In genomic region chr16:84186685-84187437, GRCh38 we compare ENCODE assay signal across 8 cellular contexts. TPM values are rescaled to one million over a fixed set of nuclear protein-coding genes. Genes with fewer than 3 reads are reported as not detected.
DNase-seq lines count a peak whose midpoint lies in the region; ATAC-seq and TF ChIP-seq lines count a peak whose summit lies in the region.

Gene TAF1C (minus strand): TSS chr16:84187057. CDS start chr16:84184988, 2,069 bp downstream.

- peak within 1 kb of the TSS; percentile 88 to 96 (median 91) for H3K27ac Mint-ChIP-seq in CD14-positive monocyte

- 2% methylated on average over 55 of the region's 55 CpGs for WGBS in liver

- DNase-seq in CD14-positive monocyte (ENCODE audit: low spot score) (peak; percentile 92), NCI-H774 (lab: John Stamatoyannopoulos, UW) (peak; percentile 77), dermis microvascular lymphatic vessel endothelial cell (ENCODE audit: low read depth in 2 of 2) (peak; percentile 89 to 94)
- DNase-seq in activated CD4-positive, alpha-beta T cell treated with anti-CD3 and anti-CD28 coated beads, Interleukin-2, amount 50 U/mL, for 4 hours, result peak; percentile 85 to 87
- DNase-seq in stimulated activated CD4-positive, alpha-beta T cell treated with anti-CD3 and anti-CD28 coated beads, Interleukin-4, amount 100 ng/mL, for 24 hours, result peak; percentile 92

- H3K27me3 Mint-ChIP-seq in CD14-positive monocyte (ENCODE audit: low read depth in 3 of 3), result peaks cover 0 to 1% (median 0%) of the 10 kb centered on the region in 3 donors

- H3K27me3 ChIP-seq in liver (ENCODE audit: control insufficient read depth in 4 of 4, insufficient read depth in 4 of 4, low read length in 3 of 4), result no peaks in the 10 kb centered on the region

- H3K9me3 ChIP-seq in liver (ENCODE audit: control insufficient read depth in 4 of 4, low read length in 3 of 4), result no peaks in the 10 kb centered on the region

- TF ChIP-seq RAD21 in liver (IDR thresholded peaks at IDR 0.05), result peak; percentile 88 to 92

- peaks cover 13% of the 10 kb centered on the region for H3K4me1 Mint-ChIP-seq in CD14-positive monocyte

- intact Hi-C loops in CD14-positive monocyte (cut with micrococcal nuclease), result loop anchor here (2.0 to 5.0 kb wide), 4 partner anchors 100 to 220 kb away; partner anchors contain the start of gene NECAB2 (in 2 of the 2)

- TF ChIP-seq CTCF in CD14-positive monocyte (IDR thresholded peaks at IDR 0.05), result peak; percentile 94
- peak; percentile 97 for TF ChIP-seq CTCF in liver (IDR thresholded peaks at IDR 0.05; ENCODE audit: low read depth, low read length, missing input control)

- H3K27ac ChIP-seq in liver (ENCODE audit: low read depth in 1 of 2, low read length in 2 of 2), result peak within 1 kb of the TSS in 1 of 2 donors; percentile 2

- ATAC-seq in GM19351 (IDR thresholded peaks at IDR 0.05; ENCODE audit: unreplicated experiment), result peak; percentile 96
- ATAC-seq in HG03521 (IDR thresholded peaks at IDR 0.05; ENCODE audit: unreplicated experiment), result peak; percentile 97

- H3K9ac ChIP-seq in liver (ENCODE audit: low read depth in 1 of 2, low read length in 2 of 2), result peak within 1 kb of the TSS; percentile 71 to 79

- H3K36me3 Mint-ChIP-seq in CD14-positive monocyte, result peaks cover 35 to 36% of the 10 kb centered on the region in 2 donors

- peaks cover 0 to 17% (median 6%) of the 10 kb centered on the region in 4 donors for H3K4me1 ChIP-seq in liver (ENCODE audit: control insufficient read depth in 4 of 4, insufficient read depth in 4 of 4, low read length in 3 of 4)

- H3K36me3 ChIP-seq in liver (ENCODE audit: control insufficient read depth in 4 of 4, insufficient read depth in 3 of 4, low read depth in 1 of 4, low read length in 3 of 4), result peaks cover 3 to 19% (median 11%) of the 10 kb centered on the region in 4 donors

- H3K4me3 Mint-ChIP-seq in CD14-positive monocyte, result peak within 1 kb of the TSS; percentile 89 to 93

- no peaks in the 10 kb centered on the region for H3K9me3 Mint-ChIP-seq in CD14-positive monocyte

- H3K4me3 ChIP-seq in liver (ENCODE audit: low read depth in 1 of 3, low read length in 3 of 3), result peak within 1 kb of the TSS; percentile 72 to 94 (median 91)

TF ChIP-seq in liver, 16 proteins besides CTCF, POLR2A, EP300 and RAD21:
- TF ChIP-seq MAX (IDR thresholded peaks at IDR 0.05) (peak; percentile 73), JUND (IDR thresholded peaks at IDR 0.05) (no peak), NR2F2 (IDR thresholded peaks at IDR 0.05) (peak; percentile 29), EGR1 (IDR thresholded peaks at IDR 0.05; ENCODE audit: low read depth in 2 of 2) (peak in 1 of 2 donors; percentile 74), SP1 (IDR thresholded peaks at IDR 0.05) (peak; percentile 34), ATF3 (IDR thresholded peaks at IDR 0.05) (no peak), RXRA (IDR thresholded peaks at IDR 0.05) (peak in 1 of 2 donors; percentile 17), YY1 (IDR thresholded peaks at IDR 0.05) (no peak), GABPA (IDR thresholded peaks at IDR 0.05 in 1 of 2, conservative IDR thresholded peaks at IDR 0.05 in 1 of 2) (peak; percentile 98 to 100), HNF4A (conservative IDR thresholded peaks at IDR 0.05) (no peak)

RNA-seq across cellular contexts. Expression of gene TAF1C, which starts in this region (rescaled TPM):
- polyA plus RNA-seq in CD14-positive monocyte (1 to 10 TPM; 4.0 to 4.5 TPM), liver (10 to 100 TPM; 10.2 to 12.1 TPM)
- total RNA-seq in dermis microvascular lymphatic vessel endothelial cell (8.6 and 12.5 TPM in 2 replicates), liver (10 to 100 TPM; 10.4 to 34.5 TPM)
